17 cellular contexts compared by ENCODE assay signal in the genomic region with DNA sequence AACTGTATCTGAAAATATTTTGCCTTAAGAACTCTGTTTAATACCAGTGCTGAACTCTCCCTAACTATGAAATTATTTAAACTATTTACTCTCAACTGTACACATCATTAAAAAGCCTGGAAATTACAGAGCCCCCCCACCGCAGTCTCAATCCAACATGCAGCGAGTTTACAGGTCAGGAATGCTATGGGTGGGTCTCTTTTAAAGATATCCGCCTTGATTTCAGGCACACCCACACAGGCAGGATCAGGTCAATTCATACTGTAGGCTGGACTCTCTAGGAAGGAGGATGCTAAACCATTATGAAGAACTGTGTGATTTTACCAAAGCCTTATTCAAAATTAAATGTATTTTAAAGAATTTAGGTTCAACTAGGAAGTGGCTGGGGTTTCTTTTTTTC. TPM values are rescaled to one million over a fixed set of nuclear protein-coding genes. Genes with fewer than 3 reads are reported as not detected.
DNase-seq lines count a peak whose midpoint lies in the region; TF ChIP-seq lines count a peak whose summit lies in the region.
"Had no signal": no experiment of that assay in that cellular context is flagged by ENCODE, and none has a peak within 500 bp of the region (broad histone marks: within the 10 kb centered on the region; RNA-seq: fewer than 3 reads in every experiment).

No MANE protein-coding gene starts in this region.

- no TSS peak for BruUV-seq in OCI-LY7 (replicated peaks; lab: Mats Ljungman, UMichigan)

- CTCF ChIA-PET in CD8-positive, alpha-beta memory T cell (lab: Charles Lee) = no interaction called here
- CTCF ChIA-PET in OCI-LY7 (lab: Charles Lee; ENCODE audit: unreplicated experiment) = no interaction called here

- peaks cover 0 to 22% (median 9%) of the 10 kb centered on the region in 3 donors for H3K36me3 Mint-ChIP-seq in CD8-positive, alpha-beta memory T cell
- H3K36me3 Mint-ChIP-seq in IgD-negative memory B cell (peaks cover 7% of the 10 kb centered on the region), osteocyte (ENCODE audit: unreplicated experiment) (peaks cover 8% of the 10 kb centered on the region)

- no peak for DNase-seq in CD8-positive, alpha-beta memory T cell
- DNase-seq in epithelial cell of esophagus (ENCODE audit: low read depth) (peak; percentile 29), osteocyte (ENCODE audit: extremely low spot score, unreplicated experiment) (no peak), WERI-Rb-1 (no peak), HCEC 1CT (no peak), OCI-LY7 (ENCODE audit: low spot score) (no peak)
- no peak for DNase-seq in activated naive CD4-positive, alpha-beta T cell treated with Interleukin-2 at 50 U/mL for 16 hours
- DNase-seq: activated CD8-positive, alpha-beta memory T cell treated with anti-CD3 and anti-CD28 coated beads for 24 hours; amniotic stem cell; dermis blood vessel endothelial cell; foreskin melanocyte; kidney; NCI-H2029; T-helper 9 cell; trophoblast cell had no signal

- H3K36me3 ChIP-seq in CD8-positive, alpha-beta memory T cell (ENCODE audit: insufficient read depth, low read length) = peaks cover 6% of the 10 kb centered on the region
- peaks cover 10% of the 10 kb centered on the region for H3K36me3 ChIP-seq in WERI-Rb-1
- peaks cover 45% of the 10 kb centered on the region for H3K36me3 ChIP-seq in OCI-LY7 (ENCODE audit: insufficient read depth, low read length)

- peaks cover 82% of the 10 kb centered on the region for H3K79me2 ChIP-seq in OCI-LY7 (ENCODE audit: insufficient read depth, low read depth, low read length)

- H3K4me2 ChIP-seq in OCI-LY7 (ENCODE audit: low read length) = no peak overlapping the region

- H3K27me3 ChIP-seq in CD8-positive, alpha-beta memory T cell (ENCODE audit: insufficient read depth, low read length, poor library complexity, severe bottlenecking) = no peaks in the 10 kb centered on the region
- no peaks in the 10 kb centered on the region for H3K27me3 ChIP-seq in WERI-Rb-1 (ENCODE audit: insufficient read depth, low read depth, severe bottlenecking)

- H3K4me1 Mint-ChIP-seq in CD8-positive, alpha-beta memory T cell = peaks cover 50 to 64% (median 63%) of the 10 kb centered on the region in 3 donors
- H3K4me1 Mint-ChIP-seq in IgD-negative memory B cell (peaks cover 26 to 51% (median 35%) of the 10 kb centered on the region in 3 donors), osteocyte (ENCODE audit: unreplicated experiment) (peaks cover 32% of the 10 kb centered on the region)
- H3K4me1 Mint-ChIP-seq: neural crest cell had no signal

- H3K27ac ChIP-seq in CD8-positive, alpha-beta memory T cell (ENCODE audit: low read depth, low read length) = no peak overlapping the region
- H3K27ac ChIP-seq in WERI-Rb-1 = no peak overlapping the region
- no peak overlapping the region for H3K27ac ChIP-seq in OCI-LY7 (ENCODE audit: low read depth, low read length, poor library complexity, severe bottlenecking)

- H3K4me3 Mint-ChIP-seq in CD8-positive, alpha-beta memory T cell = peak overlapping the region in 1 of 7 donors; percentile 7
- H3K4me3 Mint-ChIP-seq in IgD-negative memory B cell = peak overlapping the region in 1 of 4 donors; percentile 41
- no peak overlapping the region for H3K4me3 Mint-ChIP-seq in osteocyte (ENCODE audit: unreplicated experiment)
- H3K4me3 Mint-ChIP-seq: neural crest cell had no signal

- no peaks in the 10 kb centered on the region for H3K9me2 ChIP-seq in OCI-LY7 (ENCODE audit: insufficient read depth, low read length)

- H4K20me1 ChIP-seq in OCI-LY7 (ENCODE audit: insufficient read depth, low read length) = 0 out of 2 replicates have a peak, but pooled peaks cover 5% of the 10 kb centered on the region

- intact Hi-C loops in OCI-LY7 (cut with micrococcal nuclease; ENCODE audit: unreplicated experiment) = loop anchor here (10.0 kb wide), 1 partner anchor 565 kb away; no protein-coding TSS in a partner anchor

- no peaks in the 10 kb centered on the region for H3K27me3 Mint-ChIP-seq in CD8-positive, alpha-beta memory T cell
- H3K27me3 Mint-ChIP-seq in IgD-negative memory B cell (no peaks in the 10 kb centered on the region), osteocyte (ENCODE audit: unreplicated experiment) (no peaks in the 10 kb centered on the region)

- peak overlapping the region; percentile 69 to 96 (median 93) for H3K27ac Mint-ChIP-seq in CD8-positive, alpha-beta memory T cell
- H3K27ac Mint-ChIP-seq in IgD-negative memory B cell (peak overlapping the region in 2 of 3 donors; percentile 54 to 84), osteocyte (ENCODE audit: unreplicated experiment) (peak overlapping the region; percentile 60)

- H3K4me1 ChIP-seq in CD8-positive, alpha-beta memory T cell (ENCODE audit: insufficient read depth, low read length) = peaks cover 26% of the 10 kb centered on the region
- peaks cover 58% of the 10 kb centered on the region for H3K4me1 ChIP-seq in OCI-LY7 (ENCODE audit: insufficient read depth, low read length, poor library complexity, severe bottlenecking)

- H3K9me3 Mint-ChIP-seq in CD8-positive, alpha-beta memory T cell = no peaks in the 10 kb centered on the region
- H3K9me3 Mint-ChIP-seq in IgD-negative memory B cell = peaks cover 0 to 2% (median 0%) of the 10 kb centered on the region in 3 donors
- no peaks in the 10 kb centered on the region for H3K9me3 Mint-ChIP-seq in osteocyte (ENCODE audit: unreplicated experiment)

- no peak for TF ChIP-seq CTCF in epithelial cell of esophagus (IDR thresholded peaks at IDR 0.05; ENCODE audit: insufficient read depth, low read depth, low read length, missing control alignments)
- TF ChIP-seq CTCF in osteocyte (IDR thresholded peaks at IDR 0.05) = no peak
- TF ChIP-seq CTCF in WERI-Rb-1 (IDR thresholded peaks at IDR 0.05; ENCODE audit: low read depth, low read length) = no peak
- no peak for TF ChIP-seq CTCF in OCI-LY7 (conservative IDR thresholded peaks at IDR 0.05; ENCODE audit: low read length)

- POLR2A ChIA-PET in CD8-positive, alpha-beta memory T cell (lab: Charles Lee) = no interaction called here
- POLR2A ChIA-PET in OCI-LY7 (lab: Charles Lee) = interaction anchor here (1.2 to 1.6 kb wide), 2 partner anchors 8 to 12 kb away, joined by 4 to 6 read pairs; no protein-coding TSS in a partner anchor

- no peak overlapping the region for H3K4me3 ChIP-seq in CD8-positive, alpha-beta memory T cell (ENCODE audit: low read length)
- H3K4me3 ChIP-seq in epithelial cell of esophagus (ENCODE audit: low read length) (no peak overlapping the region), WERI-Rb-1 (ENCODE audit: low read depth, low read length) (no peak overlapping the region), OCI-LY7 (ENCODE audit: low read depth, low read length, poor library complexity, severe bottlenecking) (no peak overlapping the region)

- H2AFZ ChIP-seq in OCI-LY7 (ENCODE audit: low read length) = no peak overlapping the region

- no peaks in the 10 kb centered on the region for H3K9me3 ChIP-seq in CD8-positive, alpha-beta memory T cell (ENCODE audit: low read length)
- H3K9me3 ChIP-seq in WERI-Rb-1 (ENCODE audit: severe bottlenecking) = no peaks in the 10 kb centered on the region
- no peaks in the 10 kb centered on the region for H3K9me3 ChIP-seq in OCI-LY7 (ENCODE audit: low read length)

RNA-seq across cellular contexts. Expression of a gene that starts 16.5 kb away (rescaled TPM):
- 10 to 100 TPM; 24.1 to 27.5 TPM for total RNA-seq in CD8-positive, alpha-beta memory T cell
- polyA plus RNA-seq in CD8-positive, alpha-beta memory T cell = 15.6 TPM
- 20.3 TPM for polyA plus RNA-seq in IgD-negative memory B cell
- 28.1 and 31.3 TPM in 2 replicates for total RNA-seq in osteocyte
- 14.7 and 19.6 TPM in 2 replicates for total RNA-seq in OCI-LY7 (2014; rRNA removed; shearing (Covaris generic))
- 36.8 and 45.1 TPM in 2 replicates for total RNA-seq in OCI-LY7 (2022)
